In the genomic region with DNA sequence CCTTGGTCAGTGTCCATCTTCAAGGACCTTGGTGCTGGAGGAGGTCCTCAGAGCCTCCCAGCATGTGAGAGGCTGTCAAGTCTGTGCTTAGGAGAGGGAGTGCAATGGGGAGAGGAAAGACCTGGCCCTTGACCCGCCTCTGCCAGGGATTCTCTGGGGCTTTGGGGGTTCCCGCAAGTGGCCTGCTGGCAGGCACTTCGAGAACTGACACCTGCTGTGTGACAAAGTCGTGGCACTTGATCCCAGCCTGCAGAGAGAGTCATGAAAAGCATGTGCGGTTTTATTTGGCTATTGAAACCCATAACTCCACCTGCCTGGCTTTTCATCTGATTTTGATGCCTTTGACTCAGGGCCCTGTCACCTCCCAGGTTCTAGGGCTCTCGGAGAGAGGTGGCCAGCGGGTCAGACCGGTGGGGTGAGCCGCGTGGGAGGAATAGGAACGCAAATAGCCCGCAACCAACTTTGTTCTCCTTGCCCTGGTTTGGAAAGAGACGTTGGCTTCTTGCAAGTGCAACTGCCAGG, we compare ENCODE assay signal across 8 cellular contexts. TPM values are rescaled to one million over a fixed set of nuclear protein-coding genes. Genes with fewer than 3 reads are reported as not detected.
DNase-seq lines count a peak whose midpoint lies in the region; ATAC-seq lines count a peak whose summit lies in the region.

No MANE protein-coding gene starts in this region.

- H3K36me3 ChIP-seq in KOPT-K1 (ENCODE audit: insufficient read depth, low read length), result no peaks in the 10 kb centered on the region

- peaks cover 60% of the 10 kb centered on the region for H3K36me3 Mint-ChIP-seq in effector memory CD8-positive, alpha-beta T cell (ENCODE audit: insufficient read depth)
- peaks cover 6 to 25% of the 10 kb centered on the region in 2 donors for H3K36me3 Mint-ChIP-seq in stimulated activated naive B cell treated with anti-CD40 and anti-IgM and Interleukin-4, amounts not matched to agents 10 μg/mL and 1 μg/mL and 100 μg/mL, for 72 hours

- H3K4me1 Mint-ChIP-seq in effector memory CD8-positive, alpha-beta T cell (ENCODE audit: low read depth in 2 of 2), result peaks cover 71 to 78% of the 10 kb centered on the region in 2 donors
- peaks cover 63 to 95% of the 10 kb centered on the region in 2 donors for H3K4me1 Mint-ChIP-seq in stimulated activated naive B cell treated with anti-CD40 and anti-IgM and Interleukin-4, amounts not matched to agents 10 μg/mL and 1 μg/mL and 100 μg/mL, for 72 hours

- H3K4me3 Mint-ChIP-seq in effector memory CD8-positive, alpha-beta T cell, result peak overlapping the region; percentile 89 to 90
- H3K4me3 Mint-ChIP-seq in stimulated activated naive B cell treated with anti-CD40 and anti-IgM and Interleukin-4, amounts not matched to agents 10 μg/mL and 1 μg/mL and 100 μg/mL, for 72 hours, result peak overlapping the region; percentile 70 to 78

- peak; percentile 26 for ATAC-seq in GM21390 (IDR thresholded peaks at IDR 0.05; ENCODE audit: unreplicated experiment)
- peak; percentile 30 for ATAC-seq in effector memory CD8-positive, alpha-beta T cell (replicated peaks)
- peak; percentile 40 to 43 for ATAC-seq in stimulated activated naive B cell treated with anti-CD40 and anti-IgM and Interleukin-4, amounts not matched to agents 10 μg/mL and 1 μg/mL and 100 μg/mL, for 72 hours (replicated peaks)

- H3K27me3 Mint-ChIP-seq in effector memory CD8-positive, alpha-beta T cell, result no peaks in the 10 kb centered on the region
- H3K27me3 Mint-ChIP-seq in stimulated activated naive B cell treated with anti-CD40 and anti-IgM and Interleukin-4, amounts not matched to agents 10 μg/mL and 1 μg/mL and 100 μg/mL, for 72 hours, result no peaks in the 10 kb centered on the region

- H3K9me3 ChIP-seq in KOPT-K1 (ENCODE audit: insufficient read depth, low read length, poor library complexity, severe bottlenecking), result peaks cover 16% of the 10 kb centered on the region

- peak overlapping the region; percentile 91 to 98 for H3K27ac Mint-ChIP-seq in effector memory CD8-positive, alpha-beta T cell
- H3K27ac Mint-ChIP-seq in stimulated activated naive B cell treated with anti-CD40 and anti-IgM and Interleukin-4, amounts not matched to agents 10 μg/mL and 1 μg/mL and 100 μg/mL, for 72 hours, result peak overlapping the region; percentile 96

- H3K9me3 Mint-ChIP-seq in effector memory CD8-positive, alpha-beta T cell, result no peaks in the 10 kb centered on the region
- no peaks in the 10 kb centered on the region for H3K9me3 Mint-ChIP-seq in stimulated activated naive B cell treated with anti-CD40 and anti-IgM and Interleukin-4, amounts not matched to agents 10 μg/mL and 1 μg/mL and 100 μg/mL, for 72 hours

- peak; percentile 85 for DNase-seq in GF-D8 (lab: John Stamatoyannopoulos, UW)
- peak in 2 of 3 experiments; percentile 21 to 34 for DNase-seq in effector memory CD8-positive, alpha-beta T cell
- peak; percentile 66 for DNase-seq in stimulated activated naive B cell treated with anti-CD40 and anti-IgM and Interleukin-4, amounts not matched to agents 10 μg/mL and 1 μg/mL and 100 μg/mL, for 72 hours
- no peak for DNase-seq in COLO829 (ENCODE audit: low spot score)
- DNase-seq in mesenteric fat pad (ENCODE audit: low spot score), result no peak
- DNase-seq in SKM-1 (lab: John Stamatoyannopoulos, UW; ENCODE audit: unreplicated experiment), result no peak

- peak overlapping the region; percentile 88 for H3K27ac ChIP-seq in KOPT-K1 (ENCODE audit: low read depth, low read length, poor library complexity, severe bottlenecking)

RNA-seq across cellular contexts. Expression of a gene that starts 42.8 kb away (rescaled TPM):
- 129 TPM for total RNA-seq in mesenteric fat pad

Comparison
In these comparisons a context has a peak if more than half of its experiments do, and no peak if none do; other contexts are left out.
1. DNase-seq: peak in GF-D8 (single experiment), effector memory CD8-positive, alpha-beta T cell (2 of 3) and stimulated activated naive B cell treated with anti-CD40 and anti-IgM and Interleukin-4, amounts not matched to agents 10 μg/mL and 1 μg/mL and 100 μg/mL, for 72 hours (single experiment); none in COLO829 (single experiment), mesenteric fat pad (single experiment) and SKM-1 (single experiment).
2. Peak in every context shown above with its lines, with median percentiles within 50 percentile points of each other: ATAC-seq.